Comparison of ENCODE assay signal across 1 cellular context in the genomic region with DNA sequence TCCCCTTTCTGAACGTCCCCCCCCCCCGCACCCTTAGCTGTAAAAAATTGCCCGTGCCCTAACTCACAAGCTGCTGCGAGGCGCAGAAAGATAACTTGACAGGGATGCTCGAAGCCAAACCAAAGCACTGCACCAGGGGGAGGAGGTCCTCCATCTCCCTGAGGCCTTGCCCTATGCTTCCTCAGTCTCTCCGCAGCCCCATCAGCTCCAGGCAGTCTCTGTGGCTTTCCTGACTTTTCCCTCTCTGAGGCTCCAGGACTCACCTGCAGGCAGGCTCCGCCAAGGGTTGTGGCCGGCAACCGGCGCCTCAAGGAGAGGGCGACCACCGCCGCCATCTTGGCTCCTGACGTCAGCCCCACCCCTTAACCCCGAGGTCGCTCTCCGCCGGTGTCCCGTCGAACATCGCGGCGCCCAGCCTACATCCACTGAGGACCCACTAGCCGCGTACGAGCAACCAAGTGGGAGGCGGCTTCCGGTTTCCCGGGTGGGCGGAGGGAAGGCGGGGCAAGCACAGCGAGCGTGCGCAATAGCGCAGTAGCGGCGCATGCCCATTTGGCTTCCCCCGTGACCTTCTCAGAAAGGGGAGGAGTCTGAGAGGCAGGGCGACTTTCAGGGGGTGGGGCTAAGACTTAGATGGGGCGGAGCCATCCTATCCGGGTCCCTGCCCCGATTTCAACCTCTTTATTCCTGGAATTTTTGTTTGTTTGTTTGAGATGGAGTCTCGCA.
TF ChIP-seq lines count a peak whose summit lies in the region.

A gene (minus strand): TSS at position 348 of the 726 bp plus-strand sequence. CDS start 13 bp downstream, at position 335.

TF ChIP-seq in HepG2, 621 proteins besides CTCF, POLR2A, EP300 and RAD21 (continued from another document and continues in another):
- TF ChIP-seq, protein P1, sequence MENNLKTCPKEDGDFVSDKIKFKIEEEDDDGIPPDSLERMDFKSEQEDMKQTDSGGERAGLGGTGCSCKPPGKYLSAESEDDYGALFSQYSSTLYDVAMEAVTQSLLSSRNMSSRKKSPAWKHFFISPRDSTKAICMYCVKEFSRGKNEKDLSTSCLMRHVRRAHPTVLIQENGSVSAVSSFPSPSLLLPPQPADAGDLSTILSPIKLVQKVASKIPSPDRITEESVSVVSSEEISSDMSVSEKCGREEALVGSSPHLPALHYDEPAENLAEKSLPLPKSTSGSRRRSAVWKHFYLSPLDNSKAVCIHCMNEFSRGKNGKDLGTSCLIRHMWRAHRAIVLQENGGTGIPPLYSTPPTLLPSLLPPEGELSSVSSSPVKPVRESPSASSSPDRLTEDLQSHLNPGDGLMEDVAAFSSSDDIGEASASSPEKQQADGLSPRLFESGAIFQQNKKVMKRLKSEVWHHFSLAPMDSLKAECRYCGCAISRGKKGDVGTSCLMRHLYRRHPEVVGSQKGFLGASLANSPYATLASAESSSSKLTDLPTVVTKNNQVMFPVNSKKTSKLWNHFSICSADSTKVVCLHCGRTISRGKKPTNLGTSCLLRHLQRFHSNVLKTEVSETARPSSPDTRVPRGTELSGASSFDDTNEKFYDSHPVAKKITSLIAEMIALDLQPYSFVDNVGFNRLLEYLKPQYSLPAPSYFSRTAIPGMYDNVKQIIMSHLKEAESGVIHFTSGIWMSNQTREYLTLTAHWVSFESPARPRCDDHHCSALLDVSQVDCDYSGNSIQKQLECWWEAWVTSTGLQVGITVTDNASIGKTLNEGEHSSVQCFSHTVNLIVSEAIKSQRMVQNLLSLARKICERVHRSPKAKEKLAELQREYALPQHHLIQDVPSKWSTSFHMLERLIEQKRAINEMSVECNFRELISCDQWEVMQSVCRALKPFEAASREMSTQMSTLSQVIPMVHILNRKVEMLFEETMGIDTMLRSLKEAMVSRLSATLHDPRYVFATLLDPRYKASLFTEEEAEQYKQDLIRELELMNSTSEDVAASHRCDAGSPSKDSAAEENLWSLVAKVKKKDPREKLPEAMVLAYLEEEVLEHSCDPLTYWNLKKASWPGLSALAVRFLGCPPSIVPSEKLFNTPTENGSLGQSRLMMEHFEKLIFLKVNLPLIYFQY (CRISPR knock-in tag; IDR thresholded peaks at IDR 0.05; ENCODE audit: borderline replicate concordance): peak; percentile 60; the same call in 1 of the 2 replicates
- TF ChIP-seq, protein P2, sequence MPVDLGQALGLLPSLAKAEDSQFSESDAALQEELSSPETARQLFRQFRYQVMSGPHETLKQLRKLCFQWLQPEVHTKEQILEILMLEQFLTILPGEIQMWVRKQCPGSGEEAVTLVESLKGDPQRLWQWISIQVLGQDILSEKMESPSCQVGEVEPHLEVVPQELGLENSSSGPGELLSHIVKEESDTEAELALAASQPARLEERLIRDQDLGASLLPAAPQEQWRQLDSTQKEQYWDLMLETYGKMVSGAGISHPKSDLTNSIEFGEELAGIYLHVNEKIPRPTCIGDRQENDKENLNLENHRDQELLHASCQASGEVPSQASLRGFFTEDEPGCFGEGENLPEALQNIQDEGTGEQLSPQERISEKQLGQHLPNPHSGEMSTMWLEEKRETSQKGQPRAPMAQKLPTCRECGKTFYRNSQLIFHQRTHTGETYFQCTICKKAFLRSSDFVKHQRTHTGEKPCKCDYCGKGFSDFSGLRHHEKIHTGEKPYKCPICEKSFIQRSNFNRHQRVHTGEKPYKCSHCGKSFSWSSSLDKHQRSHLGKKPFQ (CRISPR knock-in tag; IDR thresholded peaks at IDR 0.05; ENCODE audit: insufficient replicate concordance): peak; percentile 54
- TF ChIP-seq POLR2G (IDR thresholded peaks at IDR 0.05; ENCODE audit: low read depth, low read length) (peak; percentile 86), THYN1 (CRISPR knock-in tag; IDR thresholded peaks at IDR 0.05; ENCODE audit: borderline replicate concordance, low read depth) (no peak), GFI1 (CRISPR knock-in tag; IDR thresholded peaks at IDR 0.05; ENCODE audit: borderline replicate concordance) (peak; percentile 40; the same call in 1 of the 2 replicates), XRCC5 (optimal IDR thresholded peaks at IDR 0.05; ENCODE audit: low read length) (peak; percentile 69), ZNF883 (CRISPR knock-in tag; IDR thresholded peaks at IDR 0.05; ENCODE audit: not compliant biosample characterization) (no peak), ZKSCAN1 (IDR thresholded peaks at IDR 0.05; ENCODE audit: low read length) (no peak), ZNF746 (CRISPR knock-in tag; IDR thresholded peaks at IDR 0.05) (0 out of 2 replicates have a peak, but pooled peaks have one; percentile 23), HOXD1 (CRISPR knock-in tag; IDR thresholded peaks at IDR 0.05) (peak; percentile 65; the same call in 1 of the 2 replicates), ASH2L (IDR thresholded peaks at IDR 0.05; ENCODE audit: insufficient read length, low read depth, low read length) (peak; percentile 53), ZNF713 (CRISPR knock-in tag; IDR thresholded peaks at IDR 0.05) (no peak), ARHGAP35 (CRISPR knock-in tag; IDR thresholded peaks at IDR 0.05; ENCODE audit: borderline replicate concordance) (no peak), MED1 (CRISPR knock-in tag; IDR thresholded peaks at IDR 0.05) (peak; percentile 59; the same call in 1 of the 2 replicates), DMAP1 (CRISPR knock-in tag; IDR thresholded peaks at IDR 0.05) (peak; percentile 36; the same call in 1 of the 2 replicates), NR2F2 (IDR thresholded peaks at IDR 0.05; ENCODE audit: borderline replicate concordance, low read depth) (no peak; the same call in 1 of the 2 replicates), TBX2 (CRISPR knock-in tag; IDR thresholded peaks at IDR 0.05; ENCODE audit: borderline replicate concordance) (peak; percentile 51; the same call in 1 of the 2 replicates), TGIF2 (CRISPR knock-in tag; IDR thresholded peaks at IDR 0.05) (no peak), ZSCAN31 (CRISPR knock-in tag; IDR thresholded peaks at IDR 0.05; ENCODE audit: low read depth) (peak; percentile 73; the same call in 1 of the 2 replicates), SOX6 (IDR thresholded peaks at IDR 0.05) (no peak), SOX6 (CRISPR knock-in tag; IDR thresholded peaks at IDR 0.05) (peak; percentile 44), CEBPB (IDR thresholded peaks at IDR 0.05; ENCODE audit: borderline replicate concordance, low read depth, low read length) (no peak), ZNF644 (CRISPR knock-in tag; IDR thresholded peaks at IDR 0.05; ENCODE audit: low read depth) (no peak), GATAD2A (CRISPR knock-in tag; IDR thresholded peaks at IDR 0.05) (peak; percentile 63), PHB2 (IDR thresholded peaks at IDR 0.05; ENCODE audit: partially characterized antibody) (no peak), SPEN (CRISPR knock-in tag; IDR thresholded peaks at IDR 0.05; ENCODE audit: low read depth) (peak; percentile 96), CEBPG (CRISPR knock-in tag; IDR thresholded peaks at IDR 0.05) (peak; percentile 41), FOSL1 (CRISPR knock-in tag; IDR thresholded peaks at IDR 0.05; ENCODE audit: borderline replicate concordance) (no peak), CREB1 (IDR thresholded peaks at IDR 0.05) (peak; percentile 88), CREB1 (CRISPR knock-in tag; IDR thresholded peaks at IDR 0.05) (peak; percentile 93), ZNF354B (CRISPR knock-in tag; IDR thresholded peaks at IDR 0.05) (no peak), IKZF1 (IDR thresholded peaks at IDR 0.05) (no peak), POGZ (CRISPR knock-in tag; IDR thresholded peaks at IDR 0.05) (peak; percentile 43), ZNF292 (CRISPR knock-in tag; IDR thresholded peaks at IDR 0.05; ENCODE audit: borderline replicate concordance, low read depth) (no peak), ESRRA (CRISPR knock-in tag; IDR thresholded peaks at IDR 0.05; ENCODE audit: low read depth) (peak; percentile 61), ATF1 (CRISPR knock-in tag; IDR thresholded peaks at IDR 0.05) (peak; percentile 37; the same call in 1 of the 2 replicates), ZNF660 (CRISPR knock-in tag; IDR thresholded peaks at IDR 0.05; ENCODE audit: borderline replicate concordance, low read depth) (no peak), GTF2F1 (IDR thresholded peaks at IDR 0.05; ENCODE audit: low read length) (no peak), ELF1 (CRISPR knock-in tag; IDR thresholded peaks at IDR 0.05) (peak; percentile 97)
- TF ChIP-seq, protein P3, sequence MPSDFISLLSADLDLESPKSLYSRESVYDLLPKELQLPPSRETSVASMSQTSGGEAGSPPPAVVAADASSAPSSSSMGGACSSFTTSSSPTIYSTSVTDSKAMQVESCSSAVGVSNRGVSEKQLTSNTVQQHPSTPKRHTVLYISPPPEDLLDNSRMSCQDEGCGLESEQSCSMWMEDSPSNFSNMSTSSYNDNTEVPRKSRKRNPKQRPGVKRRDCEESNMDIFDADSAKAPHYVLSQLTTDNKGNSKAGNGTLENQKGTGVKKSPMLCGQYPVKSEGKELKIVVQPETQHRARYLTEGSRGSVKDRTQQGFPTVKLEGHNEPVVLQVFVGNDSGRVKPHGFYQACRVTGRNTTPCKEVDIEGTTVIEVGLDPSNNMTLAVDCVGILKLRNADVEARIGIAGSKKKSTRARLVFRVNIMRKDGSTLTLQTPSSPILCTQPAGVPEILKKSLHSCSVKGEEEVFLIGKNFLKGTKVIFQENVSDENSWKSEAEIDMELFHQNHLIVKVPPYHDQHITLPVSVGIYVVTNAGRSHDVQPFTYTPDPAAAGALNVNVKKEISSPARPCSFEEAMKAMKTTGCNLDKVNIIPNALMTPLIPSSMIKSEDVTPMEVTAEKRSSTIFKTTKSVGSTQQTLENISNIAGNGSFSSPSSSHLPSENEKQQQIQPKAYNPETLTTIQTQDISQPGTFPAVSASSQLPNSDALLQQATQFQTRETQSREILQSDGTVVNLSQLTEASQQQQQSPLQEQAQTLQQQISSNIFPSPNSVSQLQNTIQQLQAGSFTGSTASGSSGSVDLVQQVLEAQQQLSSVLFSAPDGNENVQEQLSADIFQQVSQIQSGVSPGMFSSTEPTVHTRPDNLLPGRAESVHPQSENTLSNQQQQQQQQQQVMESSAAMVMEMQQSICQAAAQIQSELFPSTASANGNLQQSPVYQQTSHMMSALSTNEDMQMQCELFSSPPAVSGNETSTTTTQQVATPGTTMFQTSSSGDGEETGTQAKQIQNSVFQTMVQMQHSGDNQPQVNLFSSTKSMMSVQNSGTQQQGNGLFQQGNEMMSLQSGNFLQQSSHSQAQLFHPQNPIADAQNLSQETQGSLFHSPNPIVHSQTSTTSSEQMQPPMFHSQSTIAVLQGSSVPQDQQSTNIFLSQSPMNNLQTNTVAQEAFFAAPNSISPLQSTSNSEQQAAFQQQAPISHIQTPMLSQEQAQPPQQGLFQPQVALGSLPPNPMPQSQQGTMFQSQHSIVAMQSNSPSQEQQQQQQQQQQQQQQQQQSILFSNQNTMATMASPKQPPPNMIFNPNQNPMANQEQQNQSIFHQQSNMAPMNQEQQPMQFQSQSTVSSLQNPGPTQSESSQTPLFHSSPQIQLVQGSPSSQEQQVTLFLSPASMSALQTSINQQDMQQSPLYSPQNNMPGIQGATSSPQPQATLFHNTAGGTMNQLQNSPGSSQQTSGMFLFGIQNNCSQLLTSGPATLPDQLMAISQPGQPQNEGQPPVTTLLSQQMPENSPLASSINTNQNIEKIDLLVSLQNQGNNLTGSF (CRISPR knock-in tag; IDR thresholded peaks at IDR 0.05): no peak
- TF ChIP-seq, protein P4, sequence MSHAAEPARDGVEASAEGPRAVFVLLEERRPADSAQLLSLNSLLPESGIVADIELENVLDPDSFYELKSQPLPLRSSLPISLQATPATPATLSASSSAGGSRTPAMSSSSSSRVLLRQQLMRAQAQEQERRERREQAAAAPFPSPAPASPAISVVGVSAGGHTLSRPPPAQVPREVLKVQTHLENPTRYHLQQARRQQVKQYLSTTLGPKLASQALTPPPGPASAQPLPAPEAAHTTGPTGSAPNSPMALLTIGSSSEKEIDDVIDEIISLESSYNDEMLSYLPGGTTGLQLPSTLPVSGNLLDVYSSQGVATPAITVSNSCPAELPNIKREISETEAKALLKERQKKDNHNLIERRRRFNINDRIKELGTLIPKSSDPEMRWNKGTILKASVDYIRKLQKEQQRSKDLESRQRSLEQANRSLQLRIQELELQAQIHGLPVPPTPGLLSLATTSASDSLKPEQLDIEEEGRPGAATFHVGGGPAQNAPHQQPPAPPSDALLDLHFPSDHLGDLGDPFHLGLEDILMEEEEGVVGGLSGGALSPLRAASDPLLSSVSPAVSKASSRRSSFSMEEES (CRISPR knock-in tag; IDR thresholded peaks at IDR 0.05): no peak
- TF ChIP-seq, protein P5, sequence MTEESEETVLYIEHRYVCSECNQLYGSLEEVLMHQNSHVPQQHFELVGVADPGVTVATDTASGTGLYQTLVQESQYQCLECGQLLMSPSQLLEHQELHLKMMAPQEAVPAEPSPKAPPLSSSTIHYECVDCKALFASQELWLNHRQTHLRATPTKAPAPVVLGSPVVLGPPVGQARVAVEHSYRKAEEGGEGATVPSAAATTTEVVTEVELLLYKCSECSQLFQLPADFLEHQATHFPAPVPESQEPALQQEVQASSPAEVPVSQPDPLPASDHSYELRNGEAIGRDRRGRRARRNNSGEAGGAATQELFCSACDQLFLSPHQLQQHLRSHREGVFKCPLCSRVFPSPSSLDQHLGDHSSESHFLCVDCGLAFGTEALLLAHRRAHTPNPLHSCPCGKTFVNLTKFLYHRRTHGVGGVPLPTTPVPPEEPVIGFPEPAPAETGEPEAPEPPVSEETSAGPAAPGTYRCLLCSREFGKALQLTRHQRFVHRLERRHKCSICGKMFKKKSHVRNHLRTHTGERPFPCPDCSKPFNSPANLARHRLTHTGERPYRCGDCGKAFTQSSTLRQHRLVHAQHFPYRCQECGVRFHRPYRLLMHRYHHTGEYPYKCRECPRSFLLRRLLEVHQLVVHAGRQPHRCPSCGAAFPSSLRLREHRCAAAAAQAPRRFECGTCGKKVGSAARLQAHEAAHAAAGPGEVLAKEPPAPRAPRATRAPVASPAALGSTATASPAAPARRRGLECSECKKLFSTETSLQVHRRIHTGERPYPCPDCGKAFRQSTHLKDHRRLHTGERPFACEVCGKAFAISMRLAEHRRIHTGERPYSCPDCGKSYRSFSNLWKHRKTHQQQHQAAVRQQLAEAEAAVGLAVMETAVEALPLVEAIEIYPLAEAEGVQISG (CRISPR knock-in tag; IDR thresholded peaks at IDR 0.05): peak; percentile 100
- TF ChIP-seq, protein P6, sequence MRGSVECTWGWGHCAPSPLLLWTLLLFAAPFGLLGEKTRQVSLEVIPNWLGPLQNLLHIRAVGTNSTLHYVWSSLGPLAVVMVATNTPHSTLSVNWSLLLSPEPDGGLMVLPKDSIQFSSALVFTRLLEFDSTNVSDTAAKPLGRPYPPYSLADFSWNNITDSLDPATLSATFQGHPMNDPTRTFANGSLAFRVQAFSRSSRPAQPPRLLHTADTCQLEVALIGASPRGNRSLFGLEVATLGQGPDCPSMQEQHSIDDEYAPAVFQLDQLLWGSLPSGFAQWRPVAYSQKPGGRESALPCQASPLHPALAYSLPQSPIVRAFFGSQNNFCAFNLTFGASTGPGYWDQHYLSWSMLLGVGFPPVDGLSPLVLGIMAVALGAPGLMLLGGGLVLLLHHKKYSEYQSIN (CRISPR knock-in tag; IDR thresholded peaks at IDR 0.05; ENCODE audit: borderline replicate concordance): no peak
